9 cellular contexts compared by ENCODE assay signal in the genomic region with DNA sequence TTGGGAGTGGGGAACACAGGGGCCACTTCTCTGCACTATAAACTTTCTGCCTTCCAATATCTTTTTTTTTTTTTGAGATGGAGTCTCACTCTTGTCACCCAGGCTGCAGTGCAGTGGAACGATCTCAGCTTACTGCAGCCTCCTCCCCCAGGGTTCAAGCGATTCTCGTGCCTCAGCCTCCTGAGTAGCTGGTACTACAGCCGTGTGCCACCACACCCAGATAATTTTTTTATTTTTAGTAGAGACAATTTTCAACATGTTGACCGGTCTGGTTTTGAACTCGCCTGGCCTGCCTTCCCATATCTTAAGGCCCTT. TPM values are rescaled to one million over a fixed set of nuclear protein-coding genes. Genes with fewer than 3 reads are reported as not detected.
A peak's percentile ranks its signal among the peaks of the same experiment; 100 is the strongest.
DNase-seq lines count a peak whose midpoint lies in the region; ATAC-seq, FAIRE-seq and TF ChIP-seq lines count a peak whose summit lies in the region.
"Had no signal": no experiment of that assay in that cellular context is flagged by ENCODE, and none has a peak within 500 bp of the region (broad histone marks: within the 10 kb centered on the region; RNA-seq: fewer than 3 reads in every experiment).

No MANE protein-coding gene starts in this region.

- peak overlapping the region; percentile 100 for H3K9ac ChIP-seq in IMR-90 (ENCODE audit: low read depth, low read length)

- peak overlapping the region; percentile 51 for H2AK9ac ChIP-seq in IMR-90 (replicated peaks; ENCODE audit: low read depth, low read length, poor library complexity)

- H3K56ac ChIP-seq in IMR-90 (ENCODE audit: extremely low read depth, insufficient read depth, low read length): peak overlapping the region; percentile 100

- H3K9me1 ChIP-seq in IMR-90 (ENCODE audit: insufficient read depth, low read length): peaks cover 9% of the 10 kb centered on the region; the same call in 1 of the 2 replicates

- H3K4me3 Mint-ChIP-seq in activated naive CD4-positive, alpha-beta T cell treated with anti-CD3 and anti-CD28 coated beads, Interleukin-2, amount 50 U/mL, for 24 hours: peak overlapping the region; percentile 97
- H3K4me3 Mint-ChIP-seq in stimulated activated naive B cell treated with anti-CD40 and anti-IgM and Interleukin-4, amounts not matched to agents 10 μg/mL and 1 μg/mL and 100 μg/mL, for 72 hours: peak overlapping the region; percentile 94

- BruUV-seq in IMR-90 (replicated peaks; lab: Mats Ljungman, UMichigan): no TSS peak

- in situ Hi-C loops in IMR-90 (cut with MboI; ENCODE audit: low sequenced_read_pairs): loop anchor here (25.0 kb wide), 1 partner anchor 780 kb away; the partner anchor contains the start of gene ATL3

- no peak overlapping the region for H2BK15ac ChIP-seq in IMR-90 (ENCODE audit: low read depth, low read length)

- peaks cover 55% of the 10 kb centered on the region for H4K20me1 ChIP-seq in IMR-90 (ENCODE audit: insufficient read depth, low read length)

- peak overlapping the region; percentile 100 for H3K27ac Mint-ChIP-seq in activated naive CD4-positive, alpha-beta T cell treated with anti-CD3 and anti-CD28 coated beads, Interleukin-2, amount 50 U/mL, for 24 hours
- peak overlapping the region; percentile 100 for H3K27ac Mint-ChIP-seq in stimulated activated naive B cell treated with anti-CD40 and anti-IgM and Interleukin-4, amounts not matched to agents 10 μg/mL and 1 μg/mL and 100 μg/mL, for 72 hours

- H2BK120ac ChIP-seq in IMR-90 (ENCODE audit: low read depth, low read length): no peak overlapping the region

- peak overlapping the region; percentile 100 for H4K91ac ChIP-seq in IMR-90 (ENCODE audit: insufficient read depth, low read depth, low read length)

- H3K9me3 ChIP-seq in IMR-90 (ENCODE audit: control insufficient read depth, insufficient read depth, low read length): no peaks in the 10 kb centered on the region
- H3K9me3 ChIP-seq in iPS-18c (ENCODE audit: control insufficient read depth, insufficient read depth, low read length): peaks cover 2% of the 10 kb centered on the region

- H3K4me1 ChIP-seq in IMR-90 (ENCODE audit: control insufficient read depth, insufficient read depth, low read length): peaks cover 29% of the 10 kb centered on the region

- TF ChIP-seq CTCF in IMR-90 (conservative IDR thresholded peaks at IDR 0.05; ENCODE audit: low read depth, low read length): no peak

- DNase-seq in IMR-90 (no peak), epidermal melanocyte (ENCODE audit: insufficient read length, low spot score) (no peak), HPDE6-E6E7 (ENCODE audit: extremely low spot score) (no peak), urothelium cell line (ENCODE audit: low spot score) (no peak), COLO668 (lab: John Stamatoyannopoulos, UW; ENCODE audit: unreplicated experiment) (no peak)
- DNase-seq in stimulated activated naive B cell treated with anti-CD40 and anti-IgM and Interleukin-4, amounts not matched to agents 10 μg/mL and 1 μg/mL and 100 μg/mL, for 72 hours: no peak
- DNase-seq: activated CD4-positive, alpha-beta T cell treated with anti-CD3 and anti-CD28 coated beads, Interleukin-2, amount 50 U/mL, for 4 hours had no signal

- H3K14ac ChIP-seq in IMR-90 (replicated peaks; ENCODE audit: low read depth, low read length): peak overlapping the region; percentile 100

- H3K36me3 ChIP-seq in IMR-90 (ENCODE audit: control insufficient read depth, insufficient read depth, low read length): peaks cover 51% of the 10 kb centered on the region

- peak overlapping the region; percentile 98 for H3K27ac ChIP-seq in IMR-90 (ENCODE audit: insufficient read depth, low read length)

- peaks cover 49% of the 10 kb centered on the region for H3K36me3 Mint-ChIP-seq in activated naive CD4-positive, alpha-beta T cell treated with anti-CD3 and anti-CD28 coated beads, Interleukin-2, amount 50 U/mL, for 24 hours
- peaks cover 69 to 82% of the 10 kb centered on the region in 2 donors for H3K36me3 Mint-ChIP-seq in stimulated activated naive B cell treated with anti-CD40 and anti-IgM and Interleukin-4, amounts not matched to agents 10 μg/mL and 1 μg/mL and 100 μg/mL, for 72 hours

- H3K18ac ChIP-seq in IMR-90 (ENCODE audit: low read depth, low read length): peak overlapping the region; percentile 45

- FAIRE-seq in urothelium cell line (lab: Jason Lieb, UNC): no peak

- no peaks in the 10 kb centered on the region for H3K9me3 Mint-ChIP-seq in activated naive CD4-positive, alpha-beta T cell treated with anti-CD3 and anti-CD28 coated beads, Interleukin-2, amount 50 U/mL, for 24 hours
- H3K9me3 Mint-ChIP-seq in stimulated activated naive B cell treated with anti-CD40 and anti-IgM and Interleukin-4, amounts not matched to agents 10 μg/mL and 1 μg/mL and 100 μg/mL, for 72 hours: no peaks in the 10 kb centered on the region

- H2AK5ac ChIP-seq in IMR-90 (ENCODE audit: low read depth, low read length): 0 out of 2 replicates have a peak overlapping the region, but pooled peaks have one; percentile 22

- H3K4me3 ChIP-seq in IMR-90 (ENCODE audit: insufficient read depth, low read depth, low read length) (peak overlapping the region; percentile 92), iPS-18c (ENCODE audit: insufficient read depth, low read depth, low read length) (peak overlapping the region; percentile 90)

- H3K79me1 ChIP-seq in IMR-90 (ENCODE audit: low read depth in 1 of 2, low read length in 2 of 2): peaks cover 25 to 74% of the 10 kb centered on the region in 2 experiments

- H4K8ac ChIP-seq in IMR-90 (ENCODE audit: low read depth in 2 of 2, low read length in 2 of 2): peak overlapping the region; percentile 96 to 100; a peak in 3 of 4 replicates

- dilution Hi-C loops in IMR-90 (cut with HindIII; ENCODE audit: low sequenced_read_pairs, unreplicated experiment): no loop called here

- no peaks in the 10 kb centered on the region for H3K27me3 ChIP-seq in IMR-90 (ENCODE audit: control insufficient read depth, insufficient read depth, low read length)

- H3K4me2 ChIP-seq in IMR-90 (ENCODE audit: low read depth, low read length): peak overlapping the region; percentile 98

- peak overlapping the region; percentile 96 for H2BK5ac ChIP-seq in IMR-90 (ENCODE audit: low read depth, low read length, poor library complexity, severe bottlenecking)

- no peak overlapping the region for H2AFZ ChIP-seq in IMR-90 (replicated peaks; ENCODE audit: low read length, poor library complexity)

- no peak for ATAC-seq in IMR-90 (ENCODE audit: low read depth)
- no peak for ATAC-seq in stimulated activated naive B cell treated with anti-CD40 and anti-IgM and Interleukin-4, amounts not matched to agents 10 μg/mL and 1 μg/mL and 100 μg/mL, for 72 hours (replicated peaks)

- peak overlapping the region; percentile 79 for H3K23ac ChIP-seq in IMR-90 (ENCODE audit: low read depth, low read length)

- no peak for TF ChIP-seq RAD21 in IMR-90 (IDR thresholded peaks at IDR 0.05; ENCODE audit: low read length)

- intact Hi-C loops in IMR-90 (cut with micrococcal nuclease): loop anchor here (5.0 kb wide), 1 partner anchor 95 kb away; the partner anchor contains the start of gene TMEM179B

- TF ChIP-seq POLR2A in IMR-90 (IDR thresholded peaks at IDR 0.05; ENCODE audit: low read depth, low read length): no peak

- CTCF ChIA-PET in IMR-90 (lab: Yijun Ruan, JAX): no interaction called here

- no peaks in the 10 kb centered on the region for H3K27me3 Mint-ChIP-seq in activated naive CD4-positive, alpha-beta T cell treated with anti-CD3 and anti-CD28 coated beads, Interleukin-2, amount 50 U/mL, for 24 hours
- no peaks in the 10 kb centered on the region for H3K27me3 Mint-ChIP-seq in stimulated activated naive B cell treated with anti-CD40 and anti-IgM and Interleukin-4, amounts not matched to agents 10 μg/mL and 1 μg/mL and 100 μg/mL, for 72 hours

- WGBS in IMR-90 (ENCODE audit: extremely low coverage in 2 of 2, insufficient read length in 1 of 2), 2 experiments: no CpG with 5 or more reads among the region's 6 CpGs

- POLR2A ChIA-PET in IMR-90 (lab: Charles Lee; ENCODE audit: unreplicated experiment): interaction anchor here (0.6 kb wide), 1 partner anchor 139 kb away, joined by 4 read pairs; no protein-coding TSS in a partner anchor

- H3K4me1 Mint-ChIP-seq in activated naive CD4-positive, alpha-beta T cell treated with anti-CD3 and anti-CD28 coated beads, Interleukin-2, amount 50 U/mL, for 24 hours: peaks cover 55% of the 10 kb centered on the region
- H3K4me1 Mint-ChIP-seq in stimulated activated naive B cell treated with anti-CD40 and anti-IgM and Interleukin-4, amounts not matched to agents 10 μg/mL and 1 μg/mL and 100 μg/mL, for 72 hours: peaks cover 37 to 63% of the 10 kb centered on the region in 2 donors

- H2BK20ac ChIP-seq in IMR-90 (ENCODE audit: low read depth, low read length): no peak overlapping the region

- 0 out of 2 replicates have a peak overlapping the region, but pooled peaks have one; percentile 76 for H4K5ac ChIP-seq in IMR-90 (ENCODE audit: low read depth, low read length)

- peak overlapping the region; percentile 100 for H3K4ac ChIP-seq in IMR-90 (ENCODE audit: low read depth, low read length)

TF ChIP-seq in IMR-90, 13 proteins besides CTCF, POLR2A, EP300 and RAD21 (continues in another document):
- TF ChIP-seq FOS (IDR thresholded peaks at IDR 0.05; ENCODE audit: low read depth, low read length) (no peak), SMC3 (IDR thresholded peaks at IDR 0.05; ENCODE audit: low read depth, low read length) (no peak), CEBPB (IDR thresholded peaks at IDR 0.05; ENCODE audit: low read depth, low read length) (no peak), MAFK (IDR thresholded peaks at IDR 0.05; ENCODE audit: low read depth, low read length) (no peak)

RNA-seq across cellular contexts. Expression of gene SLC3A2, which starts 1.7 kb away (rescaled TPM):
- 114 and 140 TPM in 2 replicates for total RNA-seq in IMR-90 (2012; rRNA removed)
- polyA plus RNA-seq in IMR-90 (2012; rRNA removed): 239 TPM in 2 replicates
- 251 and 299 TPM in 2 replicates for polyA plus RNA-seq in IMR-90 (2012; cell fraction: cytosol; rRNA removed)
- polyA plus RNA-seq in IMR-90 (2012; cell fraction: nucleus; rRNA removed; ENCODE audit: low replicate concordance): 340 and 413 TPM in 2 replicates

RNA-seq across cellular contexts. Expression of gene CHRM1, which starts 38.8 kb away (rescaled TPM):
- total RNA-seq in IMR-90 (2012; rRNA removed): not detected in 2 replicates
- polyA plus RNA-seq in IMR-90 (2012; rRNA removed): not detected in 2 replicates
- polyA plus RNA-seq in IMR-90 (2012; cell fraction: cytosol; rRNA removed): not detected in 2 replicates
- not detected in 2 replicates for polyA plus RNA-seq in IMR-90 (2012; cell fraction: nucleus; rRNA removed; ENCODE audit: low replicate concordance)

RNA-seq across cellular contexts. Expression of gene WDR74, which starts 43.0 kb away (rescaled TPM):
- 40.8 and 44.3 TPM in 2 replicates for total RNA-seq in IMR-90 (2012; rRNA removed)
- polyA plus RNA-seq in IMR-90 (2012; rRNA removed): 38.4 and 41.9 TPM in 2 replicates
- 31.9 and 59.9 TPM in 2 replicates for polyA plus RNA-seq in IMR-90 (2012; cell fraction: cytosol; rRNA removed)
- polyA plus RNA-seq in IMR-90 (2012; cell fraction: nucleus; rRNA removed; ENCODE audit: low replicate concordance): 66.2 and 131 TPM in 2 replicates

RNA-seq across cellular contexts. Expression of gene TEX54, which starts 49.7 kb away (rescaled TPM):
- not detected in 2 replicates for total RNA-seq in IMR-90 (2012; rRNA removed)
- not detected in 2 replicates for polyA plus RNA-seq in IMR-90 (2012; rRNA removed)
- not detected in 2 replicates for polyA plus RNA-seq in IMR-90 (2012; cell fraction: cytosol; rRNA removed)
- polyA plus RNA-seq in IMR-90 (2012; cell fraction: nucleus; rRNA removed; ENCODE audit: low replicate concordance): not detected in 2 replicates

RNA-seq across cellular contexts. Expression of gene STX5, which starts 50.5 kb away (rescaled TPM):
- total RNA-seq in IMR-90 (2012; rRNA removed): 48.6 and 49.5 TPM in 2 replicates
- 43.1 and 43.5 TPM in 2 replicates for polyA plus RNA-seq in IMR-90 (2012; rRNA removed)
- polyA plus RNA-seq in IMR-90 (2012; cell fraction: cytosol; rRNA removed): 24.5 and 39.6 TPM in 2 replicates
- 35.4 and 47.9 TPM in 2 replicates for polyA plus RNA-seq in IMR-90 (2012; cell fraction: nucleus; rRNA removed; ENCODE audit: low replicate concordance)
